Comparison of ENCODE assay signal across 8 cellular contexts in the genomic region with DNA sequence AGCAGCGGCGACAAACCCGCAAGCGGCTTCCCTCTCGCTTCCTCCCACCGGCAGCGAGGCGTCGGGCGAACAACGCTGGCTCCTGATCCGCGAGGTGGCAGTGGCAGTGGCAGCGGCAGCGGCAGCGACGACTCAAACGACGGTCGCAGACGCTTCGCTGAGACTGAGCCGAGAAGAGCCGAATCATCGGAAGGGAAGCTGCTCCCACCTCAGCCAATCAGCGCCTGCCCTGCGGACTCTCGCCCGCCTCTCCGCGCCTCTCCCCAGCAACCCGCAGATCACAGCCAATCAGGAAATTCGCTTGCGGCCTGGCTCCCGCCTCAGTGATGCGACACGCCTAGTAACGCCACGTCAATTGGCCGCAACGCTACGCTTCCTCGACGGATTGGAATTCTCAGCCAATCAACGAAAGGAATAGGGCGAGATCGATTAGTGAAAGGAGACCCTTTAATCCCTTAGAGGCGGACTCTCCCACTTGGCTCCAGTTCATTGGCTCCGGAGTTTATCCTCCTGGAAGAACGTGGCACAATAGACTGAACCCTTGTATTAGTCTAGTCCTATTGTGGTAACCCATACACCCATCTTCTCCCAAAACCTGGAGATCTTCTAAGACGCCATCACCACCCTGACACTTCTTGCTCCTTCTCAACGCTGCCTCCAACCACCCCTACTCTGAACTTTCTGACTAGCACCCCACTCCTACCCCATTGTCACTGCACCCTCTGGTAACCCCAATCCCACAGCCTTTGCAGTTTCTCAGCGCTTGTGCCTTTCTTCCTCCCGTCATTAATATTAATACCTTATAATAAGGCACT. TPM values are rescaled to one million over a fixed set of nuclear protein-coding genes. Genes with fewer than 3 reads are reported as not detected.
DNase-seq lines count a peak whose midpoint lies in the region; ATAC-seq lines count a peak whose summit lies in the region.

Gene VCP, minus strand, starts transcription at position 165 of the 815 bp plus-strand sequence. CDS start 272 bp downstream, outside the sequence.

- H3K9me3 ChIP-seq in BLaER1 treated with 17β-estradiol and CSF1 and Interleukin-3, amounts not matched to agents 10 nM and 100 nM (replicated peaks in 1 of 11) = no peaks in the 10 kb centered on the region

- intact Hi-C loops in left colon (cut with DNase I, micrococcal nuclease) = no loop called here

- peak within 1 kb of the TSS; percentile 80 to 99 (median 96) for H3K4me2 ChIP-seq in BLaER1 treated with 17β-estradiol and CSF1 and Interleukin-3, amounts not matched to agents 10 nM and 100 nM

- peaks cover 42 to 54% (median 44%) of the 10 kb centered on the region in 11 experiments for H4K20me1 ChIP-seq in BLaER1 treated with 17β-estradiol and CSF1 and Interleukin-3, amounts not matched to agents 10 nM and 100 nM

- peak within 1 kb of the TSS; percentile 97 to 100 (median 99) for H3K27ac ChIP-seq in BLaER1 treated with 17β-estradiol and CSF1 and Interleukin-3, amounts not matched to agents 10 nM and 100 nM

- ATAC-seq in GM19351 (IDR thresholded peaks at IDR 0.05; ENCODE audit: unreplicated experiment) (peak; percentile 84), HG03521 (IDR thresholded peaks at IDR 0.05; ENCODE audit: unreplicated experiment) (peak; percentile 86), left colon (peak; percentile 89)

- peaks cover 26 to 52% (median 38%) of the 10 kb centered on the region in 10 experiments for H3K4me1 ChIP-seq in BLaER1 treated with 17β-estradiol and CSF1 and Interleukin-3, amounts not matched to agents 10 nM and 100 nM

- H3K4me3 ChIP-seq in BLaER1 treated with 17β-estradiol and CSF1 and Interleukin-3, amounts not matched to agents 10 nM and 100 nM = peak within 1 kb of the TSS; percentile 78 to 96 (median 84)

- H3K36me3 ChIP-seq in BLaER1 treated with 17β-estradiol and CSF1 and Interleukin-3, amounts not matched to agents 10 nM and 100 nM = peaks cover 42 to 78% (median 73%) of the 10 kb centered on the region in 11 experiments

- H3K9ac ChIP-seq in BLaER1 treated with 17β-estradiol and CSF1 and Interleukin-3, amounts not matched to agents 10 nM and 100 nM = peak within 1 kb of the TSS; percentile 97 to 99 (median 98)

- H3K27me3 ChIP-seq in BLaER1 treated with 17β-estradiol and CSF1 and Interleukin-3, amounts not matched to agents 10 nM and 100 nM = no peaks in the 10 kb centered on the region

- peak; percentile 100 for DNase-seq in NCI-H748 (lab: John Stamatoyannopoulos, UW; ENCODE audit: unreplicated experiment)
- peak; percentile 96 for DNase-seq in activated CD4-positive, alpha-beta T cell treated with anti-CD3 and anti-CD28 coated beads, Interleukin-2, amount 50 U/mL, for 1 hour
- DNase-seq in cortex of kidney (lab: John Stamatoyannopoulos, UW) = peak; percentile 62
- peak; percentile 96 to 99 for DNase-seq in left colon
- peak; percentile 95 to 97 for DNase-seq in stimulated activated CD4-positive, alpha-beta T cell treated with anti-CD3 and anti-CD28 coated beads, Interleukin-2, amount 100 ng/mL, for 24 hours

RNA-seq across cellular contexts. Expression of gene VCP, which starts in this region (rescaled TPM):
- 100 to 1,000 TPM; 167 to 189 TPM for total RNA-seq in left colon

Comparison
In these comparisons a context has a peak if more than half of its experiments do, and no peak if none do; other contexts are left out.
1. Peak in every context shown above with its lines: DNase-seq, ATAC-seq, H3K4me3 ChIP-seq and H3K27ac ChIP-seq.